In the genomic region with DNA sequence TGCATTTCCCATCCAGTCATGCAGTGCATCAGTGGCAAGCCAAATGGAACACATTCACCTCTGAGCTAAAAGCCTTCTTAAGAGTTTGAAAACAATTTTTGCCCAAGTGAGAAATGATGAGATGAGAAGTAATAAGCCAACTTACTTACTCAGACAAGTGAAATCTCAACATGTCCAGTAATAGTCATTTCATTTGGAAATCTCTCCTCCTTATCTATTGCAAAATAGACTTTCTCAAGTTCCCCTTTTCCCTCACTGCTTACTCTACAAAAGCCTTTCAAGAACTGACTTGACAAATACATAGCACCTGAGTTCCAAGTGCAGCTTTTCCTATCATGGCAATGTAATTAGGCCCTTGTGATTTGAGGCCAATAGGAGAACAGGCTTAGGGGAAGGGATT, we compare ENCODE assay signal across 1 cellular context.
TF ChIP-seq lines count a peak whose summit lies in the region.

No MANE protein-coding gene starts in this region.

TF ChIP-seq in SK-N-SH treated with all-trans-retinoic acid at 6 μM for 48 hours, 23 proteins besides CTCF, POLR2A, EP300 and RAD21 (continued from another document):
- TF ChIP-seq, protein P1, sequence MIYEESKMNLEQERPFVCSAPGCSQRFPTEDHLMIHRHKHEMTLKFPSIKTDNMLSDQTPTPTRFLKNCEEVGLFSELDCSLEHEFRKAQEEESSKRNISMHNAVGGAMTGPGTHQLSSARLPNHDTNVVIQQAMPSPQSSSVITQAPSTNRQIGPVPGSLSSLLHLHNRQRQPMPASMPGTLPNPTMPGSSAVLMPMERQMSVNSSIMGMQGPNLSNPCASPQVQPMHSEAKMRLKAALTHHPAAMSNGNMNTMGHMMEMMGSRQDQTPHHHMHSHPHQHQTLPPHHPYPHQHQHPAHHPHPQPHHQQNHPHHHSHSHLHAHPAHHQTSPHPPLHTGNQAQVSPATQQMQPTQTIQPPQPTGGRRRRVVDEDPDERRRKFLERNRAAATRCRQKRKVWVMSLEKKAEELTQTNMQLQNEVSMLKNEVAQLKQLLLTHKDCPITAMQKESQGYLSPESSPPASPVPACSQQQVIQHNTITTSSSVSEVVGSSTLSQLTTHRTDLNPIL (CRISPR knock-in tag; IDR thresholded peaks at IDR 0.05; ENCODE audit: low read depth), result no peak
- TF ChIP-seq ARNTL (CRISPR knock-in tag; IDR thresholded peaks at IDR 0.05; ENCODE audit: borderline replicate concordance, low read depth) (no peak), TOX (CRISPR knock-in tag; IDR thresholded peaks at IDR 0.05; ENCODE audit: borderline replicate concordance) (no peak)
- TF ChIP-seq, protein P2, sequence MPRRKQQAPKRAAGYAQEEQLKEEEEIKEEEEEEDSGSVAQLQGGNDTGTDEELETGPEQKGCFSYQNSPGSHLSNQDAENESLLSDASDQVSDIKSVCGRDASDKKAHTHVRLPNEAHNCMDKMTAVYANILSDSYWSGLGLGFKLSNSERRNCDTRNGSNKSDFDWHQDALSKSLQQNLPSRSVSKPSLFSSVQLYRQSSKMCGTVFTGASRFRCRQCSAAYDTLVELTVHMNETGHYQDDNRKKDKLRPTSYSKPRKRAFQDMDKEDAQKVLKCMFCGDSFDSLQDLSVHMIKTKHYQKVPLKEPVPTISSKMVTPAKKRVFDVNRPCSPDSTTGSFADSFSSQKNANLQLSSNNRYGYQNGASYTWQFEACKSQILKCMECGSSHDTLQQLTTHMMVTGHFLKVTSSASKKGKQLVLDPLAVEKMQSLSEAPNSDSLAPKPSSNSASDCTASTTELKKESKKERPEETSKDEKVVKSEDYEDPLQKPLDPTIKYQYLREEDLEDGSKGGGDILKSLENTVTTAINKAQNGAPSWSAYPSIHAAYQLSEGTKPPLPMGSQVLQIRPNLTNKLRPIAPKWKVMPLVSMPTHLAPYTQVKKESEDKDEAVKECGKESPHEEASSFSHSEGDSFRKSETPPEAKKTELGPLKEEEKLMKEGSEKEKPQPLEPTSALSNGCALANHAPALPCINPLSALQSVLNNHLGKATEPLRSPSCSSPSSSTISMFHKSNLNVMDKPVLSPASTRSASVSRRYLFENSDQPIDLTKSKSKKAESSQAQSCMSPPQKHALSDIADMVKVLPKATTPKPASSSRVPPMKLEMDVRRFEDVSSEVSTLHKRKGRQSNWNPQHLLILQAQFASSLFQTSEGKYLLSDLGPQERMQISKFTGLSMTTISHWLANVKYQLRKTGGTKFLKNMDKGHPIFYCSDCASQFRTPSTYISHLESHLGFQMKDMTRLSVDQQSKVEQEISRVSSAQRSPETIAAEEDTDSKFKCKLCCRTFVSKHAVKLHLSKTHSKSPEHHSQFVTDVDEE (CRISPR knock-in tag; IDR thresholded peaks at IDR 0.05), result no peak
